ENCODE assay signal across 8 cellular contexts in the genomic region with DNA sequence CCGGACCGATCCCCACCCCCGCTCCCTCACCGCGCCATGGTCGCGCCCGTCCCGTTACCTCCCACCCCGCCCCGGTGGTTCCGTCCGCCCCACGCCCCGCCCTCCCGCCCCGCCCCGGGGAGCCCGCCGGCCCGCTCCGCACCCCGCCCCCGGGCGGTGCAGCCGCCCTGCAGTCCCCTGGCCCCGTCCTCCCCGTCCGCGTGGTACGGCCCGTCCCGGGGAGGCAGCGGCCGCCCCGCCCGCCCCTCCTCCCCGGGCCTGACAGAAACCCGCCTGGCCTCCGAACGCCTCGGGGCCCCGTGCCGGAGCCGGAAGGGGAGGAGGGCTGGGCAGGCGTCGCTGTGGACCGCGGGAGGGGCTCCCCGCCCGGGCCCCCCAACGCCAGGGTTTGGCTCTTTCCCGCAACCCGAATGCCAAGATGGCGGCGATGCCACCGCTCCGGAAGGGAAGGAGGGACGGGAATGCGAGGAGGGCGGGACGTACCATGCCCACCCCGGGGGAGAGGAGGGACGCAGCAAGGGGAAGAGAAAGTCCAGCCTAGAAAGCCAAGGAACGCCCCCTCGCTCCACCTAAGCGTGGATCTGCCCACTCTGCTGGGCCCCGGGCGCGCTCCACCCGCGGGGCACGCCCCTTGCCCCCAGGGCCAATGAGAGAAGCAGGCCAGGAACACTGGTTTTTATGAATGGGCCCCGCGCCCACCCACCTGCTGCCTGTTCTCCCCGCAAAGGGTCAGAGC. TPM values are rescaled to one million over a fixed set of nuclear protein-coding genes. Genes with fewer than 3 reads are reported as not detected.
DNase-seq lines count a peak whose midpoint lies in the region; ATAC-seq and TF ChIP-seq lines count a peak whose summit lies in the region.

Gene PIP4K2B, minus strand, starts transcription at position 56 of the 736 bp plus-strand sequence. CDS start 132 bp downstream, outside the sequence.

- H3K27me3 Mint-ChIP-seq in activated naive CD4-positive, alpha-beta T cell treated with anti-CD3 and anti-CD28 coated beads, Interleukin-2, amount 10 ng/mL, durations not matched to agents 7 days and 5 days = no peaks in the 10 kb centered on the region

- CTCF ChIA-PET in activated naive CD4-positive, alpha-beta T cell treated with anti-CD3 and anti-CD28 coated beads, Interleukin-2, amount 10 ng/mL, durations not matched to agents 7 days and 5 days (lab: Charles Lee) = no interaction called here

- H3K9me3 Mint-ChIP-seq in activated naive CD4-positive, alpha-beta T cell treated with anti-CD3 and anti-CD28 coated beads, Interleukin-2, amount 10 ng/mL, durations not matched to agents 7 days and 5 days = no peaks in the 10 kb centered on the region

- H3K9ac ChIP-seq in SK-N-MC (ENCODE audit: insufficient read length) = peak within 1 kb of the TSS; percentile 96

- ATAC-seq in HG02571 (IDR thresholded peaks at IDR 0.05; ENCODE audit: unreplicated experiment) (peak; percentile 80), gastroesophageal sphincter (peak; percentile 97)

- peak within 1 kb of the TSS; percentile 97 for H3K27ac ChIP-seq in SK-N-MC
- H3K27ac ChIP-seq in gastroesophageal sphincter = peak within 1 kb of the TSS; percentile 94 to 100 (median 98)
- peak within 1 kb of the TSS; percentile 99 for H3K27ac ChIP-seq in neutrophil

- no peaks in the 10 kb centered on the region for H3K27me3 ChIP-seq in GM06990 (replicated peaks; ENCODE audit: control insufficient read depth, insufficient read depth, low read length)
- H3K27me3 ChIP-seq in gastroesophageal sphincter = no peaks in the 10 kb centered on the region
- no peaks in the 10 kb centered on the region for H3K27me3 ChIP-seq in neutrophil

- DNase-seq in GM06990 (ENCODE audit: extremely low read depth, insufficient read length) (peak; percentile 95), NCI-H1048 (lab: John Stamatoyannopoulos, UW) (peak; percentile 85), SK-N-MC (ENCODE audit: low read depth, low spot score) (peak; percentile 90)
- DNase-seq in activated naive CD4-positive, alpha-beta T cell treated with anti-CD3 and anti-CD28 coated beads, Interleukin-2, amount 10 ng/mL, durations not matched to agents 7 days and 5 days = peak; percentile 95

- H3K36me3 Mint-ChIP-seq in activated naive CD4-positive, alpha-beta T cell treated with anti-CD3 and anti-CD28 coated beads, Interleukin-2, amount 10 ng/mL, durations not matched to agents 7 days and 5 days = peaks cover 52% of the 10 kb centered on the region

- H3K9me3 ChIP-seq in SK-N-MC (ENCODE audit: low read depth, low read length) (no peaks in the 10 kb centered on the region), gastroesophageal sphincter (no peaks in the 10 kb centered on the region), neutrophil (no peaks in the 10 kb centered on the region)

- peak; percentile 38 to 59 for TF ChIP-seq POLR2A in gastroesophageal sphincter (IDR thresholded peaks at IDR 0.05)

- TF ChIP-seq CTCF in GM06990 (IDR thresholded peaks at IDR 0.05; ENCODE audit: insufficient read depth, low read length, poor library complexity, severe bottlenecking) = no peak
- TF ChIP-seq CTCF in gastroesophageal sphincter (IDR thresholded peaks at IDR 0.05) = no peak
- TF ChIP-seq CTCF in neutrophil (IDR thresholded peaks at IDR 0.05) = no peak
- no peak for TF ChIP-seq CTCF in subcutaneous adipose tissue (IDR thresholded peaks at IDR 0.05; ENCODE audit: low read depth)

- peaks cover 45% of the 10 kb centered on the region for H3K4me1 Mint-ChIP-seq in activated naive CD4-positive, alpha-beta T cell treated with anti-CD3 and anti-CD28 coated beads, Interleukin-2, amount 10 ng/mL, durations not matched to agents 7 days and 5 days

- H3K4me1 ChIP-seq in gastroesophageal sphincter (peaks cover 3 to 47% (median 29%) of the 10 kb centered on the region in 3 donors), neutrophil (ENCODE audit: control insufficient read depth in 1 of 2, insufficient read depth in 1 of 2, low read depth in 1 of 2, low read length in 1 of 2) (peaks cover 27% of the 10 kb centered on the region in 2 experiments)

- peak within 1 kb of the TSS; percentile 96 for H3K27ac Mint-ChIP-seq in activated naive CD4-positive, alpha-beta T cell treated with anti-CD3 and anti-CD28 coated beads, Interleukin-2, amount 10 ng/mL, durations not matched to agents 7 days and 5 days

- 0 to 8% methylated on average over 2 to 5 of the region's 76 CpGs for WGBS in gastroesophageal sphincter (ENCODE audit: low coverage in 1 of 2), 2 donors

- H3K4me3 Mint-ChIP-seq in activated naive CD4-positive, alpha-beta T cell treated with anti-CD3 and anti-CD28 coated beads, Interleukin-2, amount 10 ng/mL, durations not matched to agents 7 days and 5 days = peak within 1 kb of the TSS; percentile 94

- no peak for TF ChIP-seq EP300 in gastroesophageal sphincter (IDR thresholded peaks at IDR 0.05)

- H3K4me3 ChIP-seq in GM06990 (replicated peaks; ENCODE audit: low read depth, low read length) (peak within 1 kb of the TSS; percentile 87), SK-N-MC (peak within 1 kb of the TSS; percentile 93), gastroesophageal sphincter (peak within 1 kb of the TSS; percentile 94), neutrophil (ENCODE audit: low read depth in 1 of 2, low read length in 1 of 2) (peak within 1 kb of the TSS; percentile 87 to 98)

- H3K36me3 ChIP-seq in GM06990 (ENCODE audit: control insufficient read depth, insufficient read depth, low read length) (peaks cover 11% of the 10 kb centered on the region), SK-N-MC (ENCODE audit: insufficient read depth, low read length) (peaks cover 47% of the 10 kb centered on the region), gastroesophageal sphincter (peaks cover 3 to 39% of the 10 kb centered on the region in 2 donors), neutrophil (peaks cover 35% of the 10 kb centered on the region)

RNA-seq across cellular contexts. Expression of gene PIP4K2B, which starts in this region (rescaled TPM):
- total RNA-seq in gastroesophageal sphincter (10 to 100 TPM; 43.9 to 80.3 (median 62.1) TPM), subcutaneous adipose tissue (10 to 100 TPM; 29.3 to 72.0 (median 51.1) TPM)

Comparison
In these comparisons a context has a peak if more than half of its experiments do, and no peak if none do; other contexts are left out.
1. Peak in every context shown above with its lines: DNase-seq, ATAC-seq, H3K4me3 ChIP-seq and H3K27ac ChIP-seq.